In genomic region chr1:222994506-222995229, GRCh38 we compare ENCODE assay signal across 1 cellular context.
A peak's percentile ranks its signal among the peaks of the same experiment; 100 is the strongest.
TF ChIP-seq lines count a peak whose summit lies in the region.

No MANE protein-coding gene starts in this region.

TF ChIP-seq in IMR-90, 13 proteins besides CTCF, POLR2A, EP300 and RAD21:
- TF ChIP-seq CEBPB (IDR thresholded peaks at IDR 0.05; ENCODE audit: low read depth, low read length) (peak; percentile 27; the same call in 1 of the 2 replicates), ELK1 (IDR thresholded peaks at IDR 0.05; ENCODE audit: borderline replicate concordance, low read depth, low read length) (no peak)
